In the genomic region with DNA sequence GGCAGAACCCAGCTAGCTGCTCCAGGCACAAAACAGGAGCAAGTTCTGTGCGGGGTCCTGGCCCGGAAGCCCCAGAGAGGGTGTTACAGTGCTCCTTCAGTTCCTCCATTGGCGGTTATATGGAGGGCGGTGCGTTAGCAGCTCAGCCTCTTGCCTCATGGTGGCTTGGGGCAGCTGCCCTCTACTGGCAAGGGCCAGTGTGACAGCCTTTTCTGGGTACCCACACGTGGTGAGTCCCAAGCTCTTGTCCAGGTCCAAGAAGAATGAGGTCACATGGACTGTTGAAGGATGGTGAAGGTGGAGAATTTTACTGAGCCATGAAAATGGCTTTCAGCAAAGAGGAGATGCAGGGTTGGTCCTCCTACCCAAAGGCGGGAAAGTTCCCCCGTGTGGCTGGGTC, we compare ENCODE assay signal across 1 cellular context.
TF ChIP-seq lines count a peak whose summit lies in the region.

No MANE protein-coding gene starts in this region.

TF ChIP-seq in HepG2, 621 proteins besides CTCF, POLR2A, EP300 and RAD21 (continued from another document):
- no peak for TF ChIP-seq CREB3 (CRISPR knock-in tag; IDR thresholded peaks at IDR 0.05)
- TF ChIP-seq HNRNPLL (IDR thresholded peaks at IDR 0.05; ENCODE audit: low read depth, low read length, poor library complexity, severe bottlenecking) = peak; percentile 82
- no peak for TF ChIP-seq ZNF318 (CRISPR knock-in tag; IDR thresholded peaks at IDR 0.05)
- TF ChIP-seq, protein P1, sequence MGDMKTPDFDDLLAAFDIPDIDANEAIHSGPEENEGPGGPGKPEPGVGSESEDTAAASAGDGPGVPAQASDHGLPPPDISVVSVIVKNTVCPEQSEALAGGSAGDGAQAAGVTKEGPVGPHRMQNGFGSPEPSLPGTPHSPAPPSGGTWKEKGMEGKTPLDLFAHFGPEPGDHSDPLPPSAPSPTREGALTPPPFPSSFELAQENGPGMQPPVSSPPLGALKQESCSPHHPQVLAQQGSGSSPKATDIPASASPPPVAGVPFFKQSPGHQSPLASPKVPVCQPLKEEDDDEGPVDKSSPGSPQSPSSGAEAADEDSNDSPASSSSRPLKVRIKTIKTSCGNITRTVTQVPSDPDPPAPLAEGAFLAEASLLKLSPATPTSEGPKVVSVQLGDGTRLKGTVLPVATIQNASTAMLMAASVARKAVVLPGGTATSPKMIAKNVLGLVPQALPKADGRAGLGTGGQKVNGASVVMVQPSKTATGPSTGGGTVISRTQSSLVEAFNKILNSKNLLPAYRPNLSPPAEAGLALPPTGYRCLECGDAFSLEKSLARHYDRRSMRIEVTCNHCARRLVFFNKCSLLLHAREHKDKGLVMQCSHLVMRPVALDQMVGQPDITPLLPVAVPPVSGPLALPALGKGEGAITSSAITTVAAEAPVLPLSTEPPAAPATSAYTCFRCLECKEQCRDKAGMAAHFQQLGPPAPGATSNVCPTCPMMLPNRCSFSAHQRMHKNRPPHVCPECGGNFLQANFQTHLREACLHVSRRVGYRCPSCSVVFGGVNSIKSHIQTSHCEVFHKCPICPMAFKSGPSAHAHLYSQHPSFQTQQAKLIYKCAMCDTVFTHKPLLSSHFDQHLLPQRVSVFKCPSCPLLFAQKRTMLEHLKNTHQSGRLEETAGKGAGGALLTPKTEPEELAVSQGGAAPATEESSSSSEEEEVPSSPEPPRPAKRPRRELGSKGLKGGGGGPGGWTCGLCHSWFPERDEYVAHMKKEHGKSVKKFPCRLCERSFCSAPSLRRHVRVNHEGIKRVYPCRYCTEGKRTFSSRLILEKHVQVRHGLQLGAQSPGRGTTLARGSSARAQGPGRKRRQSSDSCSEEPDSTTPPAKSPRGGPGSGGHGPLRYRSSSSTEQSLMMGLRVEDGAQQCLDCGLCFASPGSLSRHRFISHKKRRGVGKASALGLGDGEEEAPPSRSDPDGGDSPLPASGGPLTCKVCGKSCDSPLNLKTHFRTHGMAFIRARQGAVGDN (CRISPR knock-in tag; IDR thresholded peaks at IDR 0.05) = peak; percentile 22; the same call in 1 of the 2 replicates
- peak; percentile 56; the same call in 1 of the 2 replicates for TF ChIP-seq ZBTB33 (CRISPR knock-in tag; IDR thresholded peaks at IDR 0.05)
